In genomic region chr14:34646570-34647255, GRCh38 we compare ENCODE assay signal across 28 cellular contexts.
"Had no signal": no experiment of that assay in that cellular context is flagged by ENCODE, and none has a peak within 500 bp of the region (broad histone marks: within the 10 kb centered on the region; RNA-seq: fewer than 3 reads in every experiment).

No MANE protein-coding gene starts in this region.

- H3K27ac ChIP-seq: esophagus squamous epithelium, neural progenitor cell, psoas muscle, testis, tibial artery, upper lobe of left lung had no signal

- FAIRE-seq: endometrium, frontal cortex, keratinocyte, urothelium cell line had no signal

- H3K4me1 Mint-ChIP-seq: memory B cell; mesothelial cell of epicardium; naive B cell; neural progenitor cell; stimulated activated memory B cell treated with anti-CD40 and anti-IgM and Interleukin-4, amounts not matched to agents 10 μg/mL and 1 μg/mL and 100 μg/mL, for 72 hours had no signal

- H3K27me3 Mint-ChIP-seq: effector memory CD8-positive, alpha-beta T cell; memory B cell; naive B cell; natural killer cell treated with Interleukin-12 subunit alpha and Interleukin-12 subunit beta and Interleukin-15 and Interleukin-18, amount 100 ng/mL, for 72 hours; stimulated activated memory B cell treated with anti-CD40 and anti-IgM and Interleukin-4, amounts not matched to agents 10 μg/mL and 1 μg/mL and 100 μg/mL, for 72 hours had no signal

- H3K27ac Mint-ChIP-seq: effector memory CD8-positive, alpha-beta T cell; memory B cell; mesothelial cell of epicardium; naive B cell; neural progenitor cell; stimulated activated memory B cell treated with anti-CD40 and anti-IgM and Interleukin-4, amounts not matched to agents 10 μg/mL and 1 μg/mL and 100 μg/mL, for 72 hours had no signal

- H3K27me3 ChIP-seq: esophagus squamous epithelium, neural progenitor cell, spleen, testis, tibial artery, upper lobe of left lung had no signal

- H2AFZ ChIP-seq: neural progenitor cell had no signal

- H3K36me3 Mint-ChIP-seq: memory B cell; mesothelial cell of epicardium; naive B cell; natural killer cell treated with Interleukin-12 subunit alpha and Interleukin-12 subunit beta and Interleukin-15 and Interleukin-18, amount 100 ng/mL, for 72 hours; neural progenitor cell; stimulated activated memory B cell treated with anti-CD40 and anti-IgM and Interleukin-4, amounts not matched to agents 10 μg/mL and 1 μg/mL and 100 μg/mL, for 72 hours had no signal

- H3K4me2 ChIP-seq: neural progenitor cell had no signal

- DNase-seq: cortex of kidney; effector memory CD8-positive, alpha-beta T cell; erythroblast; esophagus squamous epithelium; hypothalamus; mucosa of descending colon; naive B cell; psoas muscle; right cardiac atrium; spleen; stimulated activated CD4-positive, alpha-beta T cell treated with anti-CD3 and anti-CD28 coated beads, Interleukin-4, amount 100 ng/mL, for 4 hours; stimulated activated naive CD8-positive, alpha-beta T cell treated with anti-CD3 and anti-CD28 coated beads, Interleukin-15, Interleukin-2, amounts not matched to agents 100 U/mL and 50 U/mL, for 24 hours; substantia nigra; testis; tibial artery; upper lobe of left lung had no signal

- H3K9me3 ChIP-seq: esophagus squamous epithelium, mucosa of descending colon, psoas muscle, spleen, testis, upper lobe of left lung had no signal

- H3K4me3 Mint-ChIP-seq: effector memory CD8-positive, alpha-beta T cell; memory B cell; mesothelial cell of epicardium; naive B cell; natural killer cell treated with Interleukin-12 subunit alpha and Interleukin-12 subunit beta and Interleukin-15 and Interleukin-18, amount 100 ng/mL, for 72 hours; neural progenitor cell; stimulated activated memory B cell treated with anti-CD40 and anti-IgM and Interleukin-4, amounts not matched to agents 10 μg/mL and 1 μg/mL and 100 μg/mL, for 72 hours had no signal

- H3K9me3 Mint-ChIP-seq: effector memory CD8-positive, alpha-beta T cell; memory B cell; naive B cell; natural killer cell treated with Interleukin-12 subunit alpha and Interleukin-12 subunit beta and Interleukin-15 and Interleukin-18, amount 100 ng/mL, for 72 hours; neural progenitor cell; stimulated activated memory B cell treated with anti-CD40 and anti-IgM and Interleukin-4, amounts not matched to agents 10 μg/mL and 1 μg/mL and 100 μg/mL, for 72 hours had no signal

- H3K36me3 ChIP-seq: esophagus squamous epithelium, neural progenitor cell, spleen, tibial artery, upper lobe of left lung had no signal

- H3K9ac ChIP-seq: neural progenitor cell had no signal

- H3K4me3 ChIP-seq: esophagus squamous epithelium, lung, mucosa of descending colon, neural progenitor cell, psoas muscle, skin epidermis, spleen, testis, tibial artery, upper lobe of left lung had no signal

- ATAC-seq: effector memory CD8-positive, alpha-beta T cell; left lobe of liver; mucosa of descending colon; natural killer cell treated with Interleukin-12 subunit alpha and Interleukin-12 subunit beta and Interleukin-15 and Interleukin-18, amount 100 ng/mL, for 72 hours; psoas muscle; right cardiac atrium; stimulated activated memory B cell treated with anti-CD40 and anti-IgM and Interleukin-4, amounts not matched to agents 10 μg/mL and 1 μg/mL and 100 μg/mL, for 72 hours; stimulated activated naive CD8-positive, alpha-beta T cell treated with anti-CD3 and anti-CD28 coated beads, Interleukin-15, Interleukin-2, amounts not matched to agents 100 U/mL and 50 U/mL, for 24 hours had no signal

- H3K4me1 ChIP-seq: esophagus squamous epithelium, neural progenitor cell, psoas muscle, testis, upper lobe of left lung had no signal
